Comparison of ENCODE assay signal across 27 cellular contexts in genomic region chr14:53062856-53063255, GRCh38.
DNase-seq lines count a peak whose midpoint lies in the region; ATAC-seq and TF ChIP-seq lines count a peak whose summit lies in the region.
"Had no signal": no experiment of that assay in that cellular context is flagged by ENCODE, and none has a peak within 500 bp of the region (broad histone marks: within the 10 kb centered on the region; RNA-seq: fewer than 3 reads in every experiment).

No MANE protein-coding gene starts in this region.

- no peak for ATAC-seq in GM18498 (IDR thresholded peaks at IDR 0.05; ENCODE audit: unreplicated experiment)
- no peak for ATAC-seq in HG02588 (IDR thresholded peaks at IDR 0.05; ENCODE audit: unreplicated experiment)
- no peak for ATAC-seq in HG03378 (IDR thresholded peaks at IDR 0.05; ENCODE audit: unreplicated experiment)
- ATAC-seq: K562, lower lobe of right lung had no signal

- no peak for TF ChIP-seq CTCF in A673 (conservative IDR thresholded peaks at IDR 0.05; ENCODE audit: low read depth, low read length)

- no peak overlapping the region for H3K4me3 ChIP-seq in A673 (ENCODE audit: low read depth, low read length, poor library complexity, severe bottlenecking)
- H3K4me3 ChIP-seq: adrenal gland, esophagus muscularis mucosa, K562, lower lobe of right lung, right atrium auricular region, suprapubic skin, vagina had no signal

- no peaks in the 10 kb centered on the region for H3K9me3 ChIP-seq in A673 (ENCODE audit: low read depth, low read length, poor library complexity, severe bottlenecking)
- H3K9me3 ChIP-seq: adrenal gland, esophagus muscularis mucosa, lower lobe of right lung, right atrium auricular region, suprapubic skin, vagina had no signal

- BruUV-seq in A673 (replicated peaks; lab: Mats Ljungman, UMichigan), result no TSS peak

- peaks cover 9% of the 10 kb centered on the region for H3K4me1 ChIP-seq in A673 (ENCODE audit: insufficient read depth, low read length, poor library complexity, severe bottlenecking)
- H3K4me1 ChIP-seq: adrenal gland, lower lobe of right lung, right atrium auricular region, suprapubic skin, vagina had no signal

- no peak overlapping the region for H3K27ac ChIP-seq in A673 (ENCODE audit: low read depth, low read length, poor library complexity, severe bottlenecking)
- H3K27ac ChIP-seq: adrenal gland, esophagus muscularis mucosa, lower lobe of right lung, right atrium auricular region, suprapubic skin, vagina had no signal

- DNase-seq in A673 (ENCODE audit: low spot score) (peak; percentile 74), NCI-H69 (lab: John Stamatoyannopoulos, UW) (peak; percentile 14), dermis blood vessel endothelial cell (peak; percentile 4), kidney glomerular epithelial cell (lab: John Stamatoyannopoulos, UW) (peak; percentile 0), NCI-H345 treated with DMSO at 0.1 percent for 48 hours (lab: John Stamatoyannopoulos, UW; ENCODE audit: unreplicated experiment) (no peak)
- DNase-seq: 8988T; activated CD4-positive, alpha-beta memory T cell treated with anti-CD3 and anti-CD28 coated beads, Interleukin-2, amount 10 ng/mL, durations not matched to agents 7 days and 5 days; activated T-cell treated with anti-CD3 and anti-CD28 coated beads for 4 hours; adrenal gland; central memory CD4-positive, alpha-beta T cell; COR-L47; effector CD8-positive, alpha-beta T cell; GOT3; lower lobe of right lung; MV-4-11; NCI-H1694; NCI-H82; occipital lobe; SHP77 had no signal

- CTCF ChIA-PET in A673 (lab: Charles Lee), result no interaction called here

- H3K27me3 ChIP-seq in A673 (replicated peaks; ENCODE audit: insufficient read depth, low read depth, low read length, poor library complexity), result no peaks in the 10 kb centered on the region
- H3K27me3 ChIP-seq: adrenal gland, esophagus muscularis mucosa, right atrium auricular region, suprapubic skin, vagina had no signal

- intact Hi-C loops in A673 (cut with micrococcal nuclease; ENCODE audit: unreplicated experiment), result no loop called here

- POLR2A ChIA-PET in A673 (lab: Charles Lee; ENCODE audit: low non-redundant PET), result no interaction called here

- no peaks in the 10 kb centered on the region for H3K36me3 ChIP-seq in A673 (ENCODE audit: insufficient read depth, low read length, poor library complexity, severe bottlenecking)
- H3K36me3 ChIP-seq: adrenal gland, right atrium auricular region, vagina had no signal
